ENCODE assay signal across 10 cellular contexts in genomic region chr11:69639843-69640242, GRCh38. TPM values are rescaled to one million over a fixed set of nuclear protein-coding genes. Genes with fewer than 3 reads are reported as not detected.
DNase-seq lines count a peak whose midpoint lies in the region; ATAC-seq, FAIRE-seq and TF ChIP-seq lines count a peak whose summit lies in the region.
"Had no signal": no experiment of that assay in that cellular context is flagged by ENCODE, and none has a peak within 500 bp of the region (broad histone marks: within the 10 kb centered on the region; RNA-seq: fewer than 3 reads in every experiment).

No MANE protein-coding gene starts in this region.

- peaks cover 19% of the 10 kb centered on the region for H3K4me1 ChIP-seq in HepG2 (ENCODE audit: insufficient read depth, low read length)
- peaks cover 2 to 77% (median 64%) of the 10 kb centered on the region in 5 donors for H3K4me1 ChIP-seq in subcutaneous abdominal adipose tissue (ENCODE audit: control insufficient read depth in 5 of 5, insufficient read depth in 5 of 5, low read length in 5 of 5)

- H3K9ac ChIP-seq in HepG2 (ENCODE audit: insufficient read depth, low read depth, low read length) (peak overlapping the region; percentile 77), subcutaneous abdominal adipose tissue (ENCODE audit: low read length in 5 of 5) (peak overlapping the region in 1 of 5 donors; percentile 10)

- H2AFZ ChIP-seq in HepG2 (ENCODE audit: low read length): no peak overlapping the region

- CTCF ChIA-PET in HepG2 (lab: Yijun Ruan, JAX; ENCODE audit: low intra/inter-chr PET ratio, low total read pairs): no interaction called here

- peaks cover 44% of the 10 kb centered on the region for H3K27me3 Mint-ChIP-seq in activated T-cell treated with anti-CD3 and anti-CD28 coated beads, Interleukin-2, amount 50 U/mL, for 72 hours (ENCODE audit: low read depth)

- no peak for TF ChIP-seq RAD21 in HepG2 (CRISPR knock-in tag; IDR thresholded peaks at IDR 0.05)

- no peaks in the 10 kb centered on the region for H3K9me3 ChIP-seq in HepG2 (ENCODE audit: low read length)
- no peaks in the 10 kb centered on the region for H3K9me3 ChIP-seq in subcutaneous abdominal adipose tissue (ENCODE audit: control insufficient read depth in 5 of 5, low read length in 5 of 5)

- H3K4me3 ChIP-seq in brain microvascular endothelial cell (ENCODE audit: low read depth, low read length) (peak overlapping the region; percentile 98), HepG2 (replicated peaks in 1 of 3; ENCODE audit: insufficient read depth in 1 of 3, low read depth in 2 of 3, low read length in 3 of 3) (peak overlapping the region; percentile 64 to 99 (median 85)), subcutaneous abdominal adipose tissue (ENCODE audit: low read depth in 1 of 5, low read length in 5 of 5) (peak overlapping the region in 3 of 5 donors; percentile 54 to 92 (median 88))

- H3K79me2 ChIP-seq in HepG2 (ENCODE audit: insufficient read depth, low read length): peaks cover 23% of the 10 kb centered on the region

- H3K4me2 ChIP-seq in HepG2 (ENCODE audit: low read depth, low read length): peak overlapping the region; percentile 99

- intact Hi-C loops in HepG2 (cut with micrococcal nuclease; ENCODE audit: unreplicated experiment): loop anchor here (2.0 to 10.0 kb wide), 6 partner anchors 63 to 535 kb away; no protein-coding TSS in a partner anchor

- no peak for TF ChIP-seq CTCF in brain microvascular endothelial cell (IDR thresholded peaks at IDR 0.05; ENCODE audit: low read depth, low read length, missing control alignments)
- TF ChIP-seq CTCF in HepG2 (CRISPR knock-in tag; IDR thresholded peaks at IDR 0.05): no peak

- no TSS peak for BruUV-seq in HepG2 (replicated peaks; lab: Mats Ljungman, UMichigan)

- H3K36me3 ChIP-seq in brain microvascular endothelial cell (replicated peaks) (peaks cover 18% of the 10 kb centered on the region), HepG2 (replicated peaks in 1 of 2; ENCODE audit: control insufficient read depth in 1 of 2, insufficient read depth in 2 of 2, low read length in 2 of 2) (peaks cover 9 to 11% of the 10 kb centered on the region in 2 experiments; a peak in 4 of 5 replicates), subcutaneous abdominal adipose tissue (ENCODE audit: control insufficient read depth in 5 of 5, insufficient read depth in 5 of 5, low read length in 5 of 5) (peaks cover 0 to 12% (median 2%) of the 10 kb centered on the region in 5 donors)

- under 1% methylated on average over 9 of the region's 9 CpGs for WGBS in HepG2 (ENCODE audit: low lambda C conversion rate)

- ATAC-seq in activated T-cell treated with anti-CD3 and anti-CD28 coated beads, Interleukin-2, amount 50 U/mL, for 72 hours (replicated peaks in 1 of 2): no peak
- ATAC-seq in HepG2: no peak
- ATAC-seq: activated naive CD4-positive, alpha-beta T cell treated with anti-CD3 and anti-CD28 coated beads, Interleukin-2, amount 50 U/mL, for 72 hours had no signal

- peak overlapping the region; percentile 79 for H3K27ac ChIP-seq in brain microvascular endothelial cell
- peak overlapping the region; percentile 77 for H3K27ac ChIP-seq in HepG2 (ENCODE audit: extremely low read length, insufficient read depth, low read length)
- H3K27ac ChIP-seq in subcutaneous abdominal adipose tissue (ENCODE audit: low read depth, low read length): no peak overlapping the region

- H3K4me1 Mint-ChIP-seq in activated T-cell treated with anti-CD3 and anti-CD28 coated beads, Interleukin-2, amount 50 U/mL, for 72 hours (ENCODE audit: low read depth): peaks cover 31% of the 10 kb centered on the region

- no peak for DNase-seq in activated T-cell treated with anti-CD3 and anti-CD28 coated beads, Interleukin-2, amount 50 U/mL, for 72 hours
- DNase-seq in activated T-cell treated with anti-CD3 and anti-CD28 coated beads for 4 hours (no peak), brain microvascular endothelial cell (no peak), HepG2 (ENCODE audit: low spot score) (no peak), NCI-H1694 treated with DMSO at 0.1 percent for 48 hours (lab: John Stamatoyannopoulos, UW) (no peak), H54 (ENCODE audit: insufficient read length, low spot score) (no peak), NCI-H345 (lab: John Stamatoyannopoulos, UW) (no peak)

- POLR2A ChIA-PET in HepG2 (lab: Yijun Ruan, JAX): interaction anchor here (1.2 to 1.9 kb wide), 7 partner anchors 15 to 143 kb away, joined by 3 to 9 read pairs (median 5); partner anchors contain the start of gene LTO1

- H4K20me1 ChIP-seq in HepG2 (ENCODE audit: insufficient read depth, low read length): peaks cover 19% of the 10 kb centered on the region

- H3K9me3 Mint-ChIP-seq in activated T-cell treated with anti-CD3 and anti-CD28 coated beads, Interleukin-2, amount 50 U/mL, for 72 hours: no peaks in the 10 kb centered on the region
- H3K9me3 Mint-ChIP-seq: activated naive CD4-positive, alpha-beta T cell treated with anti-CD3 and anti-CD28 coated beads, Interleukin-2, amount 50 U/mL, for 72 hours had no signal

- no peak for TF ChIP-seq POLR2A in HepG2 (IDR thresholded peaks at IDR 0.05; ENCODE audit: insufficient read depth in 1 of 2, low read depth in 2 of 2, low read length in 2 of 2)
- no peak for TF ChIP-seq POLR2A in H54 (IDR thresholded peaks at IDR 0.05; ENCODE audit: low read depth, low read length)

- FAIRE-seq in HepG2 (lab: Jason Lieb, UNC): no peak
- no peak for FAIRE-seq in H54 (lab: Jason Lieb, UNC)
- FAIRE-seq: islet of Langerhans had no signal

- peaks cover 0 to 2% of the 10 kb centered on the region in 2 donors for H3K36me3 Mint-ChIP-seq in activated T-cell treated with anti-CD3 and anti-CD28 coated beads, Interleukin-2, amount 50 U/mL, for 72 hours (ENCODE audit: insufficient read depth in 2 of 2)
- H3K36me3 Mint-ChIP-seq: activated naive CD4-positive, alpha-beta T cell treated with anti-CD3 and anti-CD28 coated beads, Interleukin-2, amount 50 U/mL, for 72 hours had no signal

- H3K27me3 ChIP-seq in brain microvascular endothelial cell (replicated peaks) (no peaks in the 10 kb centered on the region), HepG2 (ENCODE audit: control insufficient read depth in 1 of 2, insufficient read depth in 2 of 2, low read length in 2 of 2) (peaks cover 0 to 11% of the 10 kb centered on the region in 2 experiments; a peak in 2 of 5 replicates), subcutaneous abdominal adipose tissue (ENCODE audit: control insufficient read depth in 5 of 5, insufficient read depth in 4 of 5, low read length in 5 of 5) (peaks cover 0 to 19% (median 0%) of the 10 kb centered on the region in 5 donors)

- no peak overlapping the region for H3K27ac Mint-ChIP-seq in activated T-cell treated with anti-CD3 and anti-CD28 coated beads, Interleukin-2, amount 50 U/mL, for 72 hours

- TF ChIP-seq EP300 in HepG2 (IDR thresholded peaks at IDR 0.05; ENCODE audit: low read depth in 2 of 2, low read length in 2 of 2): no peak
- TF ChIP-seq EP300 in HepG2 (CRISPR knock-in tag; IDR thresholded peaks at IDR 0.05; ENCODE audit: borderline replicate concordance): no peak

- in situ Hi-C loops in brain microvascular endothelial cell (cut with HindIII; ENCODE audit: low pct_ligation_motif_present, low sequenced_read_pairs): no loop called here
- in situ Hi-C loops in HepG2 (cut with HindIII; ENCODE audit: extremely low pct_ligation_motif_present, low pct_unique_long_range_greater_than_20kb): loop anchor here (5.0 to 25.0 kb wide), 3 partner anchors 203 to 348 kb away; partner anchors contain the start of gene MYEOV

- peak overlapping the region; percentile 62 to 63 for H3K4me3 Mint-ChIP-seq in activated T-cell treated with anti-CD3 and anti-CD28 coated beads, Interleukin-2, amount 50 U/mL, for 72 hours

RNA-seq across cellular contexts. Expression of gene CCND1, which starts 1.1 kb away (rescaled TPM):
- total RNA-seq in activated T-cell treated with anti-CD3 and anti-CD28 coated beads, Interleukin-2, amount 50 U/mL, for 72 hours: 1 to 10 TPM; 1.5 to 1.8 TPM
- 107 and 117 TPM in 2 replicates for total RNA-seq in HepG2 (2016; rRNA removed; fragmentation: Illumina TruSeq; extraction: Trizol)
- total RNA-seq in HepG2 (2016; cell fraction: cytosol; rRNA removed; fragmentation: Illumina TruSeq; extraction: Trizol; ENCODE audit: low read depth): 18.0 and 19.0 TPM in 2 replicates
- total RNA-seq in HepG2 (2016; cell fraction: insoluble cytoplasmic fraction; rRNA removed; fragmentation: Illumina TruSeq; extraction: Trizol): 91.6 and 108 TPM in 2 replicates
- 58.9 and 60.9 TPM in 2 replicates for total RNA-seq in HepG2 (2016; cell fraction: membrane; rRNA removed; fragmentation: Illumina TruSeq; extraction: Trizol)
- 68.6 and 72.9 TPM in 2 replicates for total RNA-seq in HepG2 (2016; cell fraction: nucleus; rRNA removed; fragmentation: Illumina TruSeq; extraction: Trizol)
- 126 and 136 TPM in 2 replicates for polyA plus RNA-seq in HepG2 (2011; rRNA removed)
- polyA plus RNA-seq in HepG2 (2011; cell fraction: cytosol; rRNA removed): 73.2 and 112 TPM in 2 replicates
- polyA plus RNA-seq in HepG2 (2011; cell fraction: nucleus; rRNA removed): 161 and 292 TPM in 2 replicates
- polyA plus RNA-seq in HepG2 (2012): 60.9 and 65.2 TPM in 2 replicates
- 10.4 and 11.6 TPM in 2 replicates for polyA plus RNA-seq in HepG2 (2016; cell fraction: cytosol; fragmentation: Illumina TruSeq; extraction: Trizol; ENCODE audit: low read depth)
- polyA plus RNA-seq in HepG2 (2016; cell fraction: insoluble cytoplasmic fraction; fragmentation: Illumina TruSeq; extraction: Trizol; ENCODE audit: low read depth): 75.4 and 106 TPM in 2 replicates
- polyA plus RNA-seq in HepG2 (2016; cell fraction: membrane; fragmentation: Illumina TruSeq; extraction: Trizol; ENCODE audit: low read depth): 24.6 and 25.9 TPM in 2 replicates
- polyA plus RNA-seq in HepG2 (2016; cell fraction: nucleus; fragmentation: Illumina TruSeq; extraction: Trizol; ENCODE audit: insufficient read depth, low read depth): 90.1 and 100 TPM in 2 replicates
- 30.5 and 379 TPM in 2 replicates for polyA minus RNA-seq in HepG2 (2011; rRNA and poly(A)+ RNA removed; ENCODE audit: low replicate concordance)
- polyA minus RNA-seq in HepG2 (2011; cell fraction: cytosol; rRNA and poly(A)+ RNA removed): 191 and 225 TPM in 2 replicates
- polyA minus RNA-seq in HepG2 (2011; cell fraction: nucleus; rRNA and poly(A)+ RNA removed): 120 and 156 TPM in 2 replicates

RNA-seq across cellular contexts. Expression of gene LTO1, which starts 35.3 kb away (rescaled TPM):
- total RNA-seq in activated T-cell treated with anti-CD3 and anti-CD28 coated beads, Interleukin-2, amount 50 U/mL, for 72 hours: 10 to 100 TPM; 30.5 to 33.2 TPM
- 11.3 and 15.0 TPM in 2 replicates for total RNA-seq in HepG2 (2016; rRNA removed; fragmentation: Illumina TruSeq; extraction: Trizol)
- total RNA-seq in HepG2 (2016; cell fraction: cytosol; rRNA removed; fragmentation: Illumina TruSeq; extraction: Trizol; ENCODE audit: low read depth): 9.2 and 10.5 TPM in 2 replicates
- total RNA-seq in HepG2 (2016; cell fraction: insoluble cytoplasmic fraction; rRNA removed; fragmentation: Illumina TruSeq; extraction: Trizol): 9.0 and 17.0 TPM in 2 replicates
- 11.5 and 13.4 TPM in 2 replicates for total RNA-seq in HepG2 (2016; cell fraction: membrane; rRNA removed; fragmentation: Illumina TruSeq; extraction: Trizol)
- 17.6 and 20.5 TPM in 2 replicates for total RNA-seq in HepG2 (2016; cell fraction: nucleus; rRNA removed; fragmentation: Illumina TruSeq; extraction: Trizol)
- 11.8 and 13.8 TPM in 2 replicates for polyA plus RNA-seq in HepG2 (2011; rRNA removed)
- polyA plus RNA-seq in HepG2 (2011; cell fraction: cytosol; rRNA removed): 9.3 TPM in 2 replicates
- 32.0 and 35.0 TPM in 2 replicates for polyA plus RNA-seq in HepG2 (2011; cell fraction: nucleus; rRNA removed)
- 10.6 and 11.8 TPM in 2 replicates for polyA plus RNA-seq in HepG2 (2012)
- 5.3 and 6.8 TPM in 2 replicates for polyA plus RNA-seq in HepG2 (2016; cell fraction: cytosol; fragmentation: Illumina TruSeq; extraction: Trizol; ENCODE audit: low read depth)
- 13.9 and 14.6 TPM in 2 replicates for polyA plus RNA-seq in HepG2 (2016; cell fraction: insoluble cytoplasmic fraction; fragmentation: Illumina TruSeq; extraction: Trizol; ENCODE audit: low read depth)
- polyA plus RNA-seq in HepG2 (2016; cell fraction: membrane; fragmentation: Illumina TruSeq; extraction: Trizol; ENCODE audit: low read depth): 9.0 and 9.4 TPM in 2 replicates
- polyA plus RNA-seq in HepG2 (2016; cell fraction: nucleus; fragmentation: Illumina TruSeq; extraction: Trizol; ENCODE audit: insufficient read depth, low read depth): 40.5 and 43.2 TPM in 2 replicates
- polyA minus RNA-seq in HepG2 (2011; rRNA and poly(A)+ RNA removed; ENCODE audit: low replicate concordance): 17.9 and 33.2 TPM in 2 replicates
- 4.6 TPM in 2 replicates for polyA minus RNA-seq in HepG2 (2011; cell fraction: cytosol; rRNA and poly(A)+ RNA removed)
- polyA minus RNA-seq in HepG2 (2011; cell fraction: nucleus; rRNA and poly(A)+ RNA removed): 22.3 and 29.4 TPM in 2 replicates

Comparison
In these comparisons a context has a peak if more than half of its experiments do, and no peak if none do; other contexts are left out.
1. RNA of gene CCND1, which starts 1.1 kb away (total RNA-seq): 18.0 to 117 TPM in HepG2; 1.5 to 1.8 TPM in activated T-cell treated with anti-CD3 and anti-CD28 coated beads, Interleukin-2, amount 50 U/mL, for 72 hours; every median in the first group is over 4 times any median in the second.
2. Peak in every context shown above with its lines, with median percentiles within 50 percentile points of each other: H3K4me3 ChIP-seq.